Comparison of ENCODE assay signal across 14 cellular contexts in the genomic region with DNA sequence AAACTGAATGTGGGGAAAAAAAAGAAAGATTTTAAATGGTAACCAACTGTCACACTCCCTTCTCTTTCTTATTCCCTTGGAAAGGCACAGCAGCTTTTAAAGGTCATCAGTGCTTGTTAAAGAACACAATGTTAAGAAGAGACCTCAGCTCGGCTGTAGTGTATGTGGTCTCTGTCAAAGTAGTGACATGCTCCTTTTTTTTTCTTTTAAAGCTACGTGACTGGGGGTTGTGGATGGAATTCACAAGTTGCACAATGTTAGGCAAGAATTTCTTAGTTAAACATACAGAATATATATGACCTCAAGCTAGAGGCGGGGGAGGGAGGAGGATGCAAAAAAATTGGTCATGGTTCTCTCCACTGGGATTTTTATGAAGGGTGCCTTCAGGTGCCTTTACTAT.
"Had no signal": no experiment of that assay in that cellular context is flagged by ENCODE, and none has a peak within 500 bp of the region (broad histone marks: within the 10 kb centered on the region; RNA-seq: fewer than 3 reads in every experiment).

No MANE protein-coding gene starts in this region.

- H3K27ac ChIP-seq: neutrophil had no signal

- ATAC-seq: activated naive CD8-positive, alpha-beta T cell treated with anti-CD3 and anti-CD28 coated beads, Interleukin-2, amount 50 U/mL, for 24 hours; mucosa of descending colon; naive thymus-derived CD8-positive, alpha-beta T cell had no signal

- DNase-seq: activated B cell treated with CpG ODN at 0.5 μM for 24 hours; activated CD4-positive, alpha-beta T cell treated with anti-CD3 and anti-CD28 coated beads, Interleukin-2, amount 10 ng/mL, durations not matched to agents 24 days and 14 days; activated naive CD4-positive, alpha-beta T cell; activated naive CD8-positive, alpha-beta T cell treated with anti-CD3 and anti-CD28 coated beads, Interleukin-2, amount 50 U/mL, for 24 hours; central memory CD4-positive, alpha-beta T cell; erythroblast; mucosa of descending colon; naive thymus-derived CD8-positive, alpha-beta T cell; posterior cingulate gyrus; sigmoid colon; stimulated activated CD4-positive, alpha-beta T cell treated with anti-CD3 and anti-CD28 coated beads, Interleukin-12 subunit alpha, Interleukin-12 subunit beta, amount 100 ng/mL, for 4 hours; stimulated activated CD4-positive, alpha-beta T cell treated with anti-CD3 and anti-CD28 coated beads, Interleukin-2, amount 100 ng/mL, for 48 hours; stimulated activated naive CD4-positive, alpha-beta T cell treated with Interleukin-2 at 50 U/mL for 16 hours had no signal

- H3K27me3 ChIP-seq: neutrophil, sigmoid colon had no signal

- H3K36me3 ChIP-seq: neutrophil had no signal

- H3K4me3 ChIP-seq: mucosa of descending colon, sigmoid colon had no signal

- H3K9me3 ChIP-seq: mucosa of descending colon, neutrophil, sigmoid colon had no signal
